In the genomic region with DNA sequence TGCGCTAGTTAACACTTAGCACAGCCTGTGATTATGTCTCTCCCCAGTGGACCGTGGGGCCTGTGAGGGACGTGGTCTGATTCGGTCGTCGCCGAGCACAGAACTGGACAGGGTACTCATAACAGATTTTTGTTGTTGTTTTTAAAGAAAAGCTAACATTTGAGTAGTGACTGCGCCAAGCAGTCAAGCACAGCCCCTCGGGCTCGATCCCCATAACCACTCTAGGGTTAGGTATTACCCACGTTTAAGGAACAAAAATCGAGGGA, we compare ENCODE assay signal across 8 cellular contexts. TPM values are rescaled to one million over a fixed set of nuclear protein-coding genes. Genes with fewer than 3 reads are reported as not detected.
DNase-seq lines count a peak whose midpoint lies in the region; ATAC-seq and TF ChIP-seq lines count a peak whose summit lies in the region.

No MANE protein-coding gene starts in this region.

- peak overlapping the region; percentile 88 for H3K27ac Mint-ChIP-seq in activated T-helper 17 cell treated with anti-CD3 and anti-CD28 coated beads, Interleukin-2, amount 50 U/mL, for 72 hours
- peak overlapping the region; percentile 97 for H3K27ac Mint-ChIP-seq in stimulated activated naive CD8-positive, alpha-beta T cell treated with anti-CD3 and anti-CD28 coated beads, Interleukin-15, amount 100 ng/mL, for 72 hours

- DNase-seq in stimulated activated naive CD8-positive, alpha-beta T cell treated with anti-CD3 and anti-CD28 coated beads, Interleukin-15, amount 100 ng/mL, for 72 hours = no peak
- DNase-seq in SKM-1 treated with dmso at 0.1 percent for 144 hours (lab: John Stamatoyannopoulos, UW; ENCODE audit: unreplicated experiment) = no peak
- DNase-seq in GM20000 (ENCODE audit: low spot score) = no peak
- no peak for DNase-seq in LoVo (ENCODE audit: low spot score)

- peaks cover 28% of the 10 kb centered on the region for H3K4me1 Mint-ChIP-seq in activated T-helper 17 cell treated with anti-CD3 and anti-CD28 coated beads, Interleukin-2, amount 50 U/mL, for 72 hours
- peaks cover 53% of the 10 kb centered on the region for H3K4me1 Mint-ChIP-seq in stimulated activated naive CD8-positive, alpha-beta T cell treated with anti-CD3 and anti-CD28 coated beads, Interleukin-15, amount 100 ng/mL, for 72 hours

- no peaks in the 10 kb centered on the region for H3K27me3 Mint-ChIP-seq in activated T-helper 17 cell treated with anti-CD3 and anti-CD28 coated beads, Interleukin-2, amount 50 U/mL, for 72 hours
- H3K27me3 Mint-ChIP-seq in stimulated activated naive CD8-positive, alpha-beta T cell treated with anti-CD3 and anti-CD28 coated beads, Interleukin-15, amount 100 ng/mL, for 72 hours = no peaks in the 10 kb centered on the region

- no peak for TF ChIP-seq CTCF in GM20000 (IDR thresholded peaks at IDR 0.05; ENCODE audit: extremely low read depth, missing control alignments)

- H3K9me3 ChIP-seq in iPS-18c (ENCODE audit: control insufficient read depth, insufficient read depth, low read length) = no peaks in the 10 kb centered on the region

- H3K36me3 Mint-ChIP-seq in activated T-helper 17 cell treated with anti-CD3 and anti-CD28 coated beads, Interleukin-2, amount 50 U/mL, for 72 hours (ENCODE audit: low read depth) = peaks cover 21% of the 10 kb centered on the region

- H3K4me3 ChIP-seq in iPS-18c (ENCODE audit: insufficient read depth, low read depth, low read length) = peak overlapping the region; percentile 94; the same call in 1 of the 2 replicates

- H3K9me3 Mint-ChIP-seq in activated T-helper 17 cell treated with anti-CD3 and anti-CD28 coated beads, Interleukin-2, amount 50 U/mL, for 72 hours = no peaks in the 10 kb centered on the region
- peaks cover 13 to 15% of the 10 kb centered on the region in 2 donors for H3K9me3 Mint-ChIP-seq in stimulated activated naive CD8-positive, alpha-beta T cell treated with anti-CD3 and anti-CD28 coated beads, Interleukin-15, amount 100 ng/mL, for 72 hours

- peak overlapping the region; percentile 83 for H3K4me3 Mint-ChIP-seq in activated T-helper 17 cell treated with anti-CD3 and anti-CD28 coated beads, Interleukin-2, amount 50 U/mL, for 72 hours
- peak overlapping the region; percentile 89 to 90 for H3K4me3 Mint-ChIP-seq in stimulated activated naive CD8-positive, alpha-beta T cell treated with anti-CD3 and anti-CD28 coated beads, Interleukin-15, amount 100 ng/mL, for 72 hours

- peak; percentile 2 for ATAC-seq in HG02885 (IDR thresholded peaks at IDR 0.05; ENCODE audit: poor library complexity, unreplicated experiment)
- no peak for ATAC-seq in activated T-helper 17 cell treated with anti-CD3 and anti-CD28 coated beads, Interleukin-2, amount 50 U/mL, for 72 hours (replicated peaks)
- ATAC-seq in stimulated activated naive CD8-positive, alpha-beta T cell treated with anti-CD3 and anti-CD28 coated beads, Interleukin-15, amount 100 ng/mL, for 72 hours = no peak
- ATAC-seq in GM19023 (IDR thresholded peaks at IDR 0.05; ENCODE audit: unreplicated experiment) = no peak

RNA-seq across cellular contexts. Expression of a gene that starts 0.8 kb away (rescaled TPM):
- total RNA-seq in activated T-helper 17 cell treated with anti-CD3 and anti-CD28 coated beads, Interleukin-2, amount 50 U/mL, for 72 hours = 100 to 1,000 TPM in 1 of 2 donors, 10 to 100 TPM in 1; 82.7 to 109 TPM

RNA-seq across cellular contexts. Expression of a gene that starts 17.2 kb away (rescaled TPM):
- total RNA-seq in activated T-helper 17 cell treated with anti-CD3 and anti-CD28 coated beads, Interleukin-2, amount 50 U/mL, for 72 hours = 100 to 1,000 TPM; 100 to 111 TPM

RNA-seq across cellular contexts. Expression of a gene that starts 27.0 kb away (rescaled TPM):
- total RNA-seq in activated T-helper 17 cell treated with anti-CD3 and anti-CD28 coated beads, Interleukin-2, amount 50 U/mL, for 72 hours = 10 to 100 TPM; 33.8 to 72.8 TPM

RNA-seq across cellular contexts. Expression of a gene that starts 27.3 kb away (rescaled TPM):
- 10 to 100 TPM; 21.4 to 57.4 TPM for total RNA-seq in activated T-helper 17 cell treated with anti-CD3 and anti-CD28 coated beads, Interleukin-2, amount 50 U/mL, for 72 hours

RNA-seq across cellular contexts. Expression of a gene that starts 32.1 kb away (rescaled TPM):
- 10 to 100 TPM; 55.6 to 56.1 TPM for total RNA-seq in activated T-helper 17 cell treated with anti-CD3 and anti-CD28 coated beads, Interleukin-2, amount 50 U/mL, for 72 hours
